ENCODE assay signal across 8 cellular contexts in the genomic region with DNA sequence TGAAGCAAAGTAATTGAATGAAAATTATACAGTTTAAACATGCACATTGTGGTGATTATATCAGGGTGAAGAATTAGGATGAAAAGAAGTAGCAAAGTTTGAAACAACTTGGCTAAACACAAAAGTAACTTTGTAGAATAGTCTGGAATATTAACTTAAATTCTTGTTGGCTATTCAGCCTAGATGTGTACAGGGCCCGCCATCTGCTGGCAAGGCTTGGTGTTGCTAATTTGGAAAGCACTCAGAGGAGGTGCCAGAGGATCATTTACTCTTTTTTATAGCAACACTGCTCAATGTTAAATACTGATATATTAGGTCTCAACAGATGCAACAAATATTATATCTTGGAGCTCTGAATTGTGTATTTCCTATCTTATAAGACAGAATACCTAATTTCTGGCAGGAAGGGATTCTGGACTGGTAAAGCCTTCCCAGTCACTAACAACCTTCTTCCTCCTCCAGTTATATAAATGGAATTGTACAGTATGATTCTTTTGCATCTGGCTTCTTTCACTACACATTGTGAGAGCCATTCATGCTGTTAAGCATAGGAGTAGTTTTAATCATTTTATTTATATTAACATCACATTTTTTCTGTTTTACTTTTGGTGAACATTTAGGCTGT.
A peak's percentile ranks its signal among the peaks of the same experiment; 100 is the strongest.
DNase-seq lines count a peak whose midpoint lies in the region; ATAC-seq and TF ChIP-seq lines count a peak whose summit lies in the region.

No MANE protein-coding gene starts in this region.

- no peak overlapping the region for H3K4me3 Mint-ChIP-seq in central memory CD8-positive, alpha-beta T cell

- no peaks in the 10 kb centered on the region for H3K4me1 Mint-ChIP-seq in central memory CD8-positive, alpha-beta T cell

- peak; percentile 66 for ATAC-seq in HG02610 (IDR thresholded peaks at IDR 0.05; ENCODE audit: unreplicated experiment)
- ATAC-seq in central memory CD8-positive, alpha-beta T cell (replicated peaks; ENCODE audit: extremely low read depth, poor library complexity, severe bottlenecking): no peak

- H3K27me3 Mint-ChIP-seq in central memory CD8-positive, alpha-beta T cell: peaks cover 36% of the 10 kb centered on the region

- peak; percentile 82 for TF ChIP-seq CTCF in GM12873 (IDR thresholded peaks at IDR 0.05; ENCODE audit: insufficient read depth, low read depth, low read length, missing control alignments)

- no peaks in the 10 kb centered on the region for H3K9me3 Mint-ChIP-seq in central memory CD8-positive, alpha-beta T cell

- DNase-seq in NCI-H2107 treated with DMSO at 0.1 percent for 48 hours (lab: John Stamatoyannopoulos, UW; ENCODE audit: unreplicated experiment): peak; percentile 1
- DNase-seq in activated CD4-positive, CD25-positive, alpha-beta regulatory T cell treated with anti-CD3 and anti-CD28 coated beads, Interleukin-2, amount 50 U/mL, for 16 hours (ENCODE audit: low read depth, low spot score): peak; percentile 11
- DNase-seq in central memory CD8-positive, alpha-beta T cell (ENCODE audit: low spot score in 2 of 2): peak; percentile 14 to 38
- peak; percentile 64 for DNase-seq in kidney tubule cell (ENCODE audit: low spot score)
- peak; percentile 62 to 75 for DNase-seq in stimulated activated CD4-positive, alpha-beta T cell treated with anti-CD3 and anti-CD28 coated beads, Interleukin-2, amount 100 ng/mL, for 24 hours
- DNase-seq in GF-D8 (lab: John Stamatoyannopoulos, UW): no peak

- no peak overlapping the region for H3K27ac Mint-ChIP-seq in central memory CD8-positive, alpha-beta T cell (ENCODE audit: low read depth)

- no peaks in the 10 kb centered on the region for H3K36me3 Mint-ChIP-seq in central memory CD8-positive, alpha-beta T cell (ENCODE audit: insufficient read depth)
